In genomic region chr2:105328281-105329196, GRCh38 we compare ENCODE assay signal across 1 cellular context.
A peak's percentile ranks its signal among the peaks of the same experiment; 100 is the strongest.
TF ChIP-seq lines count a peak whose summit lies in the region.

No MANE protein-coding gene starts in this region.

TF ChIP-seq in HepG2, 621 proteins besides CTCF, POLR2A, EP300 and RAD21 (continued from another document and continues in another):
- TF ChIP-seq TBX2 (CRISPR knock-in tag; IDR thresholded peaks at IDR 0.05; ENCODE audit: borderline replicate concordance) (peak; percentile 79), NAIF1 (CRISPR knock-in tag; IDR thresholded peaks at IDR 0.05; ENCODE audit: borderline replicate concordance) (no peak), ZNF510 (CRISPR knock-in tag; IDR thresholded peaks at IDR 0.05; ENCODE audit: low read depth) (peak; percentile 95), ETV6 (CRISPR knock-in tag; conservative IDR thresholded peaks at IDR 0.05) (no peak), HES4 (CRISPR knock-in tag; IDR thresholded peaks at IDR 0.05; ENCODE audit: borderline replicate concordance) (peak; percentile 97), TFDP2 (CRISPR knock-in tag; IDR thresholded peaks at IDR 0.05) (peak; percentile 74), CCAR2 (optimal IDR thresholded peaks at IDR 0.05; ENCODE audit: low read depth, low read length) (no peak), THAP8 (CRISPR knock-in tag; IDR thresholded peaks at IDR 0.05; ENCODE audit: borderline replicate concordance) (peak; percentile 17; the same call in 1 of the 2 replicates), SATB2 (CRISPR knock-in tag; IDR thresholded peaks at IDR 0.05) (peak; percentile 76; the same call in 1 of the 2 replicates), BRF2 (CRISPR knock-in tag; IDR thresholded peaks at IDR 0.05) (no peak; the same call in 1 of the 2 replicates), NFAT5 (CRISPR knock-in tag; IDR thresholded peaks at IDR 0.05) (peak; percentile 49; the same call in 1 of the 2 replicates), ZNF34 (CRISPR knock-in tag; IDR thresholded peaks at IDR 0.05; ENCODE audit: borderline replicate concordance) (0 out of 2 replicates have a peak, but pooled peaks have one; percentile 97), ARID4A (CRISPR knock-in tag; IDR thresholded peaks at IDR 0.05; ENCODE audit: borderline replicate concordance) (peak; percentile 78), HMGA1 (CRISPR knock-in tag; conservative IDR thresholded peaks at IDR 0.05) (no peak), HIVEP1 (CRISPR knock-in tag; IDR thresholded peaks at IDR 0.05) (peak; percentile 64; the same call in 1 of the 2 replicates), TFAP4 (IDR thresholded peaks at IDR 0.05; ENCODE audit: borderline replicate concordance, low read depth) (peak; percentile 43; the same call in 1 of the 2 replicates), ZNF768 (CRISPR knock-in tag; IDR thresholded peaks at IDR 0.05) (no peak), ZNF318 (CRISPR knock-in tag; IDR thresholded peaks at IDR 0.05) (peak; percentile 100), ZNF362 (CRISPR knock-in tag; IDR thresholded peaks at IDR 0.05; ENCODE audit: borderline replicate concordance) (peak; percentile 15; the same call in 1 of the 2 replicates), ATM (IDR thresholded peaks at IDR 0.05; ENCODE audit: borderline replicate concordance) (no peak), GLMP (CRISPR knock-in tag; IDR thresholded peaks at IDR 0.05; ENCODE audit: borderline replicate concordance) (no peak), ZFP1 (CRISPR knock-in tag; IDR thresholded peaks at IDR 0.05) (no peak), ZNF230 (CRISPR knock-in tag; IDR thresholded peaks at IDR 0.05) (peak; percentile 98), ZNF879 (CRISPR knock-in tag; IDR thresholded peaks at IDR 0.05) (peak; percentile 88), ZNF780A (CRISPR knock-in tag; IDR thresholded peaks at IDR 0.05) (peak; percentile 87; the same call in 1 of the 2 replicates), NFIC (IDR thresholded peaks at IDR 0.05; ENCODE audit: low read length) (no peak)
